8 cellular contexts compared by ENCODE assay signal in genomic region chr16:85169333-85170065, GRCh38. TPM values are rescaled to one million over a fixed set of nuclear protein-coding genes. Genes with fewer than 3 reads are reported as not detected.
DNase-seq lines count a peak whose midpoint lies in the region; ATAC-seq and TF ChIP-seq lines count a peak whose summit lies in the region.
"Had no signal": no experiment of that assay in that cellular context is flagged by ENCODE, and none has a peak within 500 bp of the region (broad histone marks: within the 10 kb centered on the region; RNA-seq: fewer than 3 reads in every experiment).

No MANE protein-coding gene starts in this region.

- H3K9ac ChIP-seq in GM23248: peak overlapping the region; percentile 73
- H3K9ac ChIP-seq in smooth muscle cell (ENCODE audit: low read depth): no peak overlapping the region

- peaks cover 43% of the 10 kb centered on the region for H3K79me2 ChIP-seq in GM23248 (ENCODE audit: insufficient read depth)
- H3K79me2 ChIP-seq in smooth muscle cell (ENCODE audit: low read depth): peaks cover 19% of the 10 kb centered on the region

- peak overlapping the region; percentile 87 for H3K4me3 ChIP-seq in GM23248
- peak overlapping the region; percentile 60 for H3K4me3 ChIP-seq in SJSA1
- H3K4me3 ChIP-seq in smooth muscle cell: peak overlapping the region; percentile 53

- intact Hi-C loops in left ventricle myocardium superior (cut with micrococcal nuclease): loop anchor here (10.0 kb wide), 1 partner anchor 55 kb away; no protein-coding TSS in a partner anchor

- H3K9me3 ChIP-seq in GM23248 (ENCODE audit: low read depth) (no peaks in the 10 kb centered on the region), SJSA1 (replicated peaks) (no peaks in the 10 kb centered on the region), smooth muscle cell (replicated peaks; ENCODE audit: low read depth) (no peaks in the 10 kb centered on the region)

- TF ChIP-seq CTCF in smooth muscle cell (IDR thresholded peaks at IDR 0.05; ENCODE audit: borderline replicate concordance, insufficient read depth, poor library complexity, severe bottlenecking): no peak

- H3F3A ChIP-seq in GM23248 (ENCODE audit: insufficient read depth) (peaks cover 31% of the 10 kb centered on the region), smooth muscle cell (ENCODE audit: low read depth) (peaks cover 38% of the 10 kb centered on the region)

- H3K36me3 ChIP-seq in GM23248 (ENCODE audit: low read depth) (no peaks in the 10 kb centered on the region), SJSA1 (peaks cover 26% of the 10 kb centered on the region; the same call in 1 of the 2 replicates), smooth muscle cell (ENCODE audit: low read depth) (no peaks in the 10 kb centered on the region)

- H4K20me1 ChIP-seq in GM23248 (ENCODE audit: insufficient read depth) (no peaks in the 10 kb centered on the region), smooth muscle cell (ENCODE audit: low read depth) (peaks cover 14% of the 10 kb centered on the region)

- ATAC-seq in left ventricle myocardium superior: no peak
- ATAC-seq in HG03159 (IDR thresholded peaks at IDR 0.05; ENCODE audit: unreplicated experiment): no peak

- H2AFZ ChIP-seq in GM23248: peak overlapping the region; percentile 17
- H2AFZ ChIP-seq in smooth muscle cell (ENCODE audit: low read depth): peak overlapping the region; percentile 61

- WGBS in GM23248 (ENCODE audit: low coverage in 1 of 2, low lambda C conversion rate in 2 of 2, missing lambda C conversion rate in 2 of 2), 2 experiments: 1% methylated on average over 54 to 60 of the region's 125 CpGs
- WGBS in smooth muscle cell (ENCODE audit: low lambda C conversion rate): under 1% methylated on average over 62 of the region's 125 CpGs

- no peaks in the 10 kb centered on the region for H3K9me2 ChIP-seq in GM23248 (ENCODE audit: insufficient read depth)

- no peak overlapping the region for H3K27ac ChIP-seq in GM23248
- H3K27ac ChIP-seq in SJSA1: no peak overlapping the region
- H3K27ac ChIP-seq in smooth muscle cell (ENCODE audit: low read depth): no peak overlapping the region
- H3K27ac ChIP-seq: VCaP had no signal

- H3K27me3 ChIP-seq in GM23248 (replicated peaks; ENCODE audit: insufficient read depth) (no peaks in the 10 kb centered on the region), SJSA1 (replicated peaks) (no peaks in the 10 kb centered on the region), smooth muscle cell (ENCODE audit: low read depth) (no peaks in the 10 kb centered on the region)

- in situ Hi-C loops in GM23248 (cut with MboI): no loop called here

- H3K4me2 ChIP-seq in GM23248 (ENCODE audit: unreplicated experiment): peak overlapping the region; percentile 97
- H3K4me2 ChIP-seq in smooth muscle cell: peak overlapping the region; percentile 88

- H3K4me1 ChIP-seq in GM23248 (ENCODE audit: insufficient read depth) (peaks cover 16% of the 10 kb centered on the region), SJSA1 (replicated peaks) (peaks cover 72% of the 10 kb centered on the region), smooth muscle cell (ENCODE audit: low read depth) (peaks cover 37% of the 10 kb centered on the region)

- peak; percentile 70 for DNase-seq in GM23248
- peak in 1 of 2 experiments; percentile 44 for DNase-seq in SJSA1 (ENCODE audit: low read depth in 1 of 2, low spot score in 2 of 2)
- DNase-seq in left ventricle myocardium superior: peak; percentile 51
- DNase-seq in smooth muscle cell (lab: John Stamatoyannopoulos, UW; ENCODE audit: unreplicated experiment): no peak
- no peak for DNase-seq in SKM-1 (lab: John Stamatoyannopoulos, UW; ENCODE audit: unreplicated experiment)
- DNase-seq in anterior cingulate cortex (lab: John Stamatoyannopoulos, UW): no peak

RNA-seq across cellular contexts. Expression of gene CIBAR2, which starts 57.2 kb away (rescaled TPM):
- not detected in 2 replicates for total RNA-seq in GM23248 (2014; rRNA removed; shearing (Covaris generic))
- polyA plus RNA-seq in GM23248 (2016; fragmentation: Nextera tagmentation; extraction: Ambion mirVana) (not detected in 2 replicates), smooth muscle cell (not detected in 2 replicates)
- total RNA-seq in SJSA1 (2014; rRNA removed; shearing (Covaris generic)): 0.05 TPM in 1 of 2 replicates, not detected in the other
- total RNA-seq in left ventricle myocardium superior (not detected), smooth muscle cell (not detected in 2 replicates)

Comparison
In these comparisons a context has a peak if more than half of its experiments do, and no peak if none do; other contexts are left out.
1. DNase-seq: peak in GM23248 (single experiment) and left ventricle myocardium superior (single experiment); none in smooth muscle cell (single experiment), SKM-1 (single experiment) and anterior cingulate cortex (0 of 58).
2. Peak in every context shown above with its lines, with median percentiles within 50 percentile points of each other: H3K4me3 ChIP-seq.